Comparison of ENCODE assay signal across 14 cellular contexts in genomic region chr9:130549093-130549735, GRCh38. TPM values are rescaled to one million over a fixed set of nuclear protein-coding genes. Genes with fewer than 3 reads are reported as not detected.
DNase-seq lines count a peak whose midpoint lies in the region; ATAC-seq and TF ChIP-seq lines count a peak whose summit lies in the region.
"Had no signal": no experiment of that assay in that cellular context is flagged by ENCODE, and none has a peak within 500 bp of the region (broad histone marks: within the 10 kb centered on the region; RNA-seq: fewer than 3 reads in every experiment).

No MANE protein-coding gene starts in this region.

- H3K9ac ChIP-seq in OCI-LY1 (ENCODE audit: low read length) = no peak overlapping the region
- H3K9ac ChIP-seq: BLaER1 treated with 17β-estradiol and CSF1 and Interleukin-3, amounts not matched to agents 10 nM and 100 nM had no signal

- no peak for TF ChIP-seq CTCF in GM12864 (IDR thresholded peaks at IDR 0.05; ENCODE audit: low read depth, low read length, missing control alignments)
- TF ChIP-seq CTCF in OCI-LY1 (IDR thresholded peaks at IDR 0.05; ENCODE audit: low read length) = no peak
- TF ChIP-seq CTCF in epithelial cell of esophagus (IDR thresholded peaks at IDR 0.05; ENCODE audit: insufficient read depth, low read depth, low read length, missing control alignments) = no peak
- TF ChIP-seq CTCF in body of pancreas (IDR thresholded peaks at IDR 0.05) = no peak
- no peak for TF ChIP-seq CTCF in tibial nerve (IDR thresholded peaks at IDR 0.05)

- ATAC-seq in body of pancreas = no peak

- H3K79me2 ChIP-seq in OCI-LY1 (ENCODE audit: insufficient read depth, low read length) = no peaks in the 10 kb centered on the region

- intact Hi-C loops in body of pancreas (cut with DNase I) = no loop called here

- H3K36me3 ChIP-seq in OCI-LY1 (ENCODE audit: insufficient read depth, low read length) = no peaks in the 10 kb centered on the region
- no peaks in the 10 kb centered on the region for H3K36me3 ChIP-seq in body of pancreas (replicated peaks in 1 of 2; ENCODE audit: insufficient read depth in 1 of 2, low read depth in 2 of 2)
- no peaks in the 10 kb centered on the region for H3K36me3 ChIP-seq in tibial nerve
- H3K36me3 ChIP-seq: BLaER1 treated with 17β-estradiol and CSF1 and Interleukin-3, amounts not matched to agents 10 nM and 100 nM; uterus had no signal

- no peak for TF ChIP-seq EP300 in tibial nerve (IDR thresholded peaks at IDR 0.05)

- H3K4me2 ChIP-seq in OCI-LY1 (ENCODE audit: low read length) = peak overlapping the region; percentile 33
- H3K4me2 ChIP-seq: BLaER1 treated with 17β-estradiol and CSF1 and Interleukin-3, amounts not matched to agents 10 nM and 100 nM had no signal

- WGBS in body of pancreas, 2 donors = 84 to 91% methylated on average over 5 of the region's 5 CpGs
- WGBS in tibial nerve, 2 donors = 92% methylated on average over 5 of the region's 5 CpGs

- H3K9me3 ChIP-seq in OCI-LY1 (ENCODE audit: low read length) (no peaks in the 10 kb centered on the region), body of pancreas (no peaks in the 10 kb centered on the region), tibial nerve (peaks cover 0 to 7% (median 0%) of the 10 kb centered on the region in 4 donors)
- H3K9me3 ChIP-seq: uterus had no signal

- TF ChIP-seq POLR2A in body of pancreas (IDR thresholded peaks at IDR 0.05) = no peak
- TF ChIP-seq POLR2A in tibial nerve (IDR thresholded peaks at IDR 0.05) = no peak

- no peaks in the 10 kb centered on the region for H3K4me1 ChIP-seq in OCI-LY1 (ENCODE audit: insufficient read depth, low read length, severe bottlenecking)
- H3K4me1 ChIP-seq in body of pancreas = no peaks in the 10 kb centered on the region
- H3K4me1 ChIP-seq in tibial nerve = no peaks in the 10 kb centered on the region
- H3K4me1 ChIP-seq: uterus had no signal

- H3K27ac ChIP-seq in OCI-LY1 (ENCODE audit: low read depth, low read length, poor library complexity, severe bottlenecking) (no peak overlapping the region), body of pancreas (no peak overlapping the region), tibial nerve (no peak overlapping the region)
- H3K27ac ChIP-seq: BLaER1 treated with 17β-estradiol and CSF1 and Interleukin-3, amounts not matched to agents 10 nM and 100 nM; uterus had no signal

- peak; percentile 3 for DNase-seq in GM12864 (ENCODE audit: low read depth)
- peak; percentile 19 for DNase-seq in HPDE6-E6E7 (ENCODE audit: extremely low spot score)
- peak; percentile 39 for DNase-seq in epithelial cell of esophagus (ENCODE audit: low read depth)
- DNase-seq in NCI-H510A treated with DMSO at 0.1 percent for 48 hours (lab: John Stamatoyannopoulos, UW) = no peak
- DNase-seq in body of pancreas = no peak
- DNase-seq in tibial nerve (ENCODE audit: low spot score in 2 of 2) = no peak
- DNase-seq: activated naive CD4-positive, alpha-beta T cell treated with anti-CD3 and anti-CD28 coated beads, Interleukin-2, amount 50 U/mL, for 16 hours; dermis blood vessel endothelial cell; DMS79; head of caudate nucleus; stimulated activated naive CD4-positive, alpha-beta T cell treated with Interleukin-2 at 50 U/mL for 16 hours; uterus had no signal

- H3K4me3 ChIP-seq in GM12864 (ENCODE audit: low read depth, low read length) (no peak overlapping the region), OCI-LY1 (ENCODE audit: low read depth, low read length, poor library complexity, severe bottlenecking) (peak overlapping the region; percentile 31), epithelial cell of esophagus (ENCODE audit: low read length) (no peak overlapping the region), body of pancreas (no peak overlapping the region), tibial nerve (no peak overlapping the region)
- H3K4me3 ChIP-seq: BLaER1 treated with 17β-estradiol and CSF1 and Interleukin-3, amounts not matched to agents 10 nM and 100 nM; uterus had no signal

- H2AFZ ChIP-seq in OCI-LY1 (ENCODE audit: low read length) = peak overlapping the region; percentile 96

- no peaks in the 10 kb centered on the region for H3F3A ChIP-seq in OCI-LY1 (ENCODE audit: insufficient read depth, low read length)

- no peaks in the 10 kb centered on the region for H3K9me2 ChIP-seq in OCI-LY1 (ENCODE audit: low read depth, low read length)

- no peaks in the 10 kb centered on the region for H4K20me1 ChIP-seq in OCI-LY1 (ENCODE audit: insufficient read depth, low read length)
- H4K20me1 ChIP-seq: BLaER1 treated with 17β-estradiol and CSF1 and Interleukin-3, amounts not matched to agents 10 nM and 100 nM had no signal

- H3K27me3 ChIP-seq in OCI-LY1 (ENCODE audit: insufficient read depth, low read length) = no peaks in the 10 kb centered on the region; the same call in 1 of the 2 replicates
- H3K27me3 ChIP-seq in body of pancreas = no peaks in the 10 kb centered on the region
- peaks cover 0 to 6% of the 10 kb centered on the region in 2 donors for H3K27me3 ChIP-seq in tibial nerve
- H3K27me3 ChIP-seq: BLaER1 treated with 17β-estradiol and CSF1 and Interleukin-3, amounts not matched to agents 10 nM and 100 nM; uterus had no signal

RNA-seq across cellular contexts. Expression of gene FUBP3, which starts 30.2 kb away (rescaled TPM):
- 10 to 100 TPM; 16.6 to 30.3 TPM for total RNA-seq in body of pancreas
- total RNA-seq in tibial nerve = 10 to 100 TPM; 33.1 to 59.9 (median 37.8) TPM

Comparison
In these comparisons a context has a peak if more than half of its experiments do, and no peak if none do; other contexts are left out.
1. DNase-seq: peak in GM12864 (single experiment), HPDE6-E6E7 (single experiment) and epithelial cell of esophagus (single experiment); none in NCI-H510A treated with DMSO at 0.1 percent for 48 hours (single experiment), body of pancreas (0 of 4) and tibial nerve (0 of 2).